8 cellular contexts compared by ENCODE assay signal in genomic region chr2:128306081-128306930, GRCh38. TPM values are rescaled to one million over a fixed set of nuclear protein-coding genes. Genes with fewer than 3 reads are reported as not detected.
A peak's percentile ranks its signal among the peaks of the same experiment; 100 is the strongest.
DNase-seq lines count a peak whose midpoint lies in the region; ATAC-seq and TF ChIP-seq lines count a peak whose summit lies in the region.

No MANE protein-coding gene starts in this region.

- DNase-seq in NCI-H1436 (lab: John Stamatoyannopoulos, UW) = peak; percentile 61
- DNase-seq in NCI-H1436 treated with DMSO at 0.1 percent for 48 hours (lab: John Stamatoyannopoulos, UW) = no peak
- peak; percentile 69 for DNase-seq in left ventricle myocardium superior
- DNase-seq in stimulated activated effector memory CD8-positive, alpha-beta T cell treated with anti-CD3 and anti-CD28 coated beads, Interleukin-12 subunit alpha, Interleukin-12 subunit beta, amount 100 ng/mL, for 72 hours (ENCODE audit: low spot score in 2 of 2) = no peak
- no peak for DNase-seq in MV-4-11 (lab: John Stamatoyannopoulos, UW)
- no peak for DNase-seq in CD8-positive, alpha-beta T cell
- no peak for DNase-seq in SKM-1 treated with dmso at 0.1 percent for 144 hours (lab: John Stamatoyannopoulos, UW; ENCODE audit: unreplicated experiment)

- H3K27ac Mint-ChIP-seq in stimulated activated effector memory CD8-positive, alpha-beta T cell treated with anti-CD3 and anti-CD28 coated beads, Interleukin-12 subunit alpha, Interleukin-12 subunit beta, amount 100 ng/mL, for 72 hours = peak overlapping the region; percentile 67
- no peak overlapping the region for H3K27ac Mint-ChIP-seq in CD8-positive, alpha-beta T cell

- peak; percentile 30 for ATAC-seq in left ventricle myocardium superior
- no peak for ATAC-seq in stimulated activated effector memory CD8-positive, alpha-beta T cell treated with anti-CD3 and anti-CD28 coated beads, Interleukin-12 subunit alpha, Interleukin-12 subunit beta, amount 100 ng/mL, for 72 hours
- no peak for ATAC-seq in CD8-positive, alpha-beta T cell

- H3K4me1 ChIP-seq in CD8-positive, alpha-beta T cell (ENCODE audit: insufficient read depth, low read length) = no peaks in the 10 kb centered on the region

- H3K4me3 Mint-ChIP-seq in stimulated activated effector memory CD8-positive, alpha-beta T cell treated with anti-CD3 and anti-CD28 coated beads, Interleukin-12 subunit alpha, Interleukin-12 subunit beta, amount 100 ng/mL, for 72 hours = no peak overlapping the region
- no peak overlapping the region for H3K4me3 Mint-ChIP-seq in CD8-positive, alpha-beta T cell

- no peaks in the 10 kb centered on the region for H3K9me3 Mint-ChIP-seq in stimulated activated effector memory CD8-positive, alpha-beta T cell treated with anti-CD3 and anti-CD28 coated beads, Interleukin-12 subunit alpha, Interleukin-12 subunit beta, amount 100 ng/mL, for 72 hours
- no peaks in the 10 kb centered on the region for H3K9me3 Mint-ChIP-seq in CD8-positive, alpha-beta T cell

- TF ChIP-seq CTCF in VCaP (conservative IDR thresholded peaks at IDR 0.05) = peak; percentile 36
- no peak for TF ChIP-seq CTCF in CD8-positive, alpha-beta T cell (IDR thresholded peaks at IDR 0.05)

- H3K36me3 ChIP-seq in CD8-positive, alpha-beta T cell (ENCODE audit: insufficient read depth, low read length) = no peaks in the 10 kb centered on the region

- H3K27me3 ChIP-seq in CD8-positive, alpha-beta T cell (ENCODE audit: insufficient read depth, low read length) = no peaks in the 10 kb centered on the region

- CTCF ChIA-PET in CD8-positive, alpha-beta T cell (lab: Charles Lee) = no interaction called here

- POLR2A ChIA-PET in CD8-positive, alpha-beta T cell (lab: Charles Lee) = no interaction called here

- peak overlapping the region; percentile 54 for H3K27ac ChIP-seq in VCaP
- H3K27ac ChIP-seq in CD8-positive, alpha-beta T cell (ENCODE audit: low read depth, low read length) = no peak overlapping the region

- no peaks in the 10 kb centered on the region for H3K36me3 Mint-ChIP-seq in stimulated activated effector memory CD8-positive, alpha-beta T cell treated with anti-CD3 and anti-CD28 coated beads, Interleukin-12 subunit alpha, Interleukin-12 subunit beta, amount 100 ng/mL, for 72 hours
- no peaks in the 10 kb centered on the region for H3K36me3 Mint-ChIP-seq in CD8-positive, alpha-beta T cell

- intact Hi-C loops in left ventricle myocardium superior (cut with micrococcal nuclease) = no loop called here
- intact Hi-C loops in CD8-positive, alpha-beta T cell (cut with DNase I, micrococcal nuclease) = loop anchor here in 1 of 2 experiments (2.0 kb wide), 1 partner anchor 58 kb away; no protein-coding TSS in a partner anchor

- H3K27me3 Mint-ChIP-seq in CD8-positive, alpha-beta T cell (ENCODE audit: low read depth) = no peaks in the 10 kb centered on the region

- no peak overlapping the region for H3K4me3 ChIP-seq in CD8-positive, alpha-beta T cell (ENCODE audit: low read depth, low read length)

- peaks cover 40% of the 10 kb centered on the region for H3K4me1 Mint-ChIP-seq in stimulated activated effector memory CD8-positive, alpha-beta T cell treated with anti-CD3 and anti-CD28 coated beads, Interleukin-12 subunit alpha, Interleukin-12 subunit beta, amount 100 ng/mL, for 72 hours
- H3K4me1 Mint-ChIP-seq in CD8-positive, alpha-beta T cell (ENCODE audit: low read depth) = peaks cover 4% of the 10 kb centered on the region

- no peaks in the 10 kb centered on the region for H3K9me3 ChIP-seq in CD8-positive, alpha-beta T cell (ENCODE audit: low read length)

RNA-seq across cellular contexts. Expression of gene HS6ST1, which starts 12.4 kb away (rescaled TPM):
- total RNA-seq in left ventricle myocardium superior = 35.2 TPM
- total RNA-seq in CD8-positive, alpha-beta T cell = 1 to 10 TPM; 6.3 to 7.7 TPM

Comparison
In these comparisons a context has a peak if more than half of its experiments do, and no peak if none do; other contexts are left out.
1. DNase-seq: peak in NCI-H1436 (single experiment) and left ventricle myocardium superior (single experiment); none in NCI-H1436 treated with DMSO at 0.1 percent for 48 hours (single experiment), stimulated activated effector memory CD8-positive, alpha-beta T cell treated with anti-CD3 and anti-CD28 coated beads, Interleukin-12 subunit alpha, Interleukin-12 subunit beta, amount 100 ng/mL, for 72 hours (0 of 2), MV-4-11 (single experiment), CD8-positive, alpha-beta T cell (0 of 7) and SKM-1 treated with dmso at 0.1 percent for 144 hours (single experiment).